In genomic region chr7:91718071-91718470, GRCh38 we compare ENCODE assay signal across 24 cellular contexts.
DNase-seq lines count a peak whose midpoint lies in the region; ATAC-seq and TF ChIP-seq lines count a peak whose summit lies in the region.
"Had no signal": no experiment of that assay in that cellular context is flagged by ENCODE, and none has a peak within 500 bp of the region (broad histone marks: within the 10 kb centered on the region; RNA-seq: fewer than 3 reads in every experiment).

No MANE protein-coding gene starts in this region.

- DNase-seq in OCI-M1 (lab: John Stamatoyannopoulos, UW) (peak; percentile 66), choroid plexus epithelial cell (ENCODE audit: low read depth) (peak; percentile 8), left lobe of liver (ENCODE audit: low spot score) (no peak), anterior cingulate cortex (lab: John Stamatoyannopoulos, UW) (no peak), NCI-H1105 (lab: John Stamatoyannopoulos, UW) (no peak)
- DNase-seq: CD8-positive, alpha-beta memory T cell; DMS 273 treated with DMSO at 0.1 percent for 48 hours; DMS79; EL; GDM1; KBM-7; NCI-H1048; NCI-H1417 treated with DMSO at 0.1 percent for 48 hours; NCI-H1694 treated with DMSO at 0.1 percent for 48 hours; NCI-H2081; NCI-H2227 treated with DMSO at 0.1 percent for 48 hours; NCI-H526 treated with DMSO at 0.1 percent for 48 hours; SIG-M5; SW 1271 had no signal

- no peak for TF ChIP-seq CTCF in choroid plexus epithelial cell (conservative IDR thresholded peaks at IDR 0.05; ENCODE audit: low read depth, low read length)

- H3K4me3 ChIP-seq in choroid plexus epithelial cell (ENCODE audit: low read depth, low read length) = no peak overlapping the region
- H3K4me3 ChIP-seq: GM12878, SK-N-MC had no signal

- ATAC-seq in left lobe of liver = peak; percentile 28
- no peak for ATAC-seq in GM19463 (IDR thresholded peaks at IDR 0.05; ENCODE audit: unreplicated experiment)
- no peak for ATAC-seq in GM18868 (IDR thresholded peaks at IDR 0.05; ENCODE audit: unreplicated experiment)
- ATAC-seq: GM12878, Panc1 had no signal

Comparison
In these comparisons a context has a peak if more than half of its experiments do, and no peak if none do; other contexts are left out.
1. DNase-seq: peak in OCI-M1 (single experiment) and choroid plexus epithelial cell (single experiment); none in left lobe of liver (single experiment), anterior cingulate cortex (0 of 58) and NCI-H1105 (single experiment).